Comparison of ENCODE assay signal across 17 cellular contexts in genomic region chr16:70638814-70639792, GRCh38. TPM values are rescaled to one million over a fixed set of nuclear protein-coding genes. Genes with fewer than 3 reads are reported as not detected.
A peak's percentile ranks its signal among the peaks of the same experiment; 100 is the strongest.
DNase-seq lines count a peak whose midpoint lies in the region; ATAC-seq and TF ChIP-seq lines count a peak whose summit lies in the region.
"Had no signal": no experiment of that assay in that cellular context is flagged by ENCODE, and none has a peak within 500 bp of the region (broad histone marks: within the 10 kb centered on the region; RNA-seq: fewer than 3 reads in every experiment).

No MANE protein-coding gene starts in this region.

- H3F3A ChIP-seq in PC-9 (ENCODE audit: insufficient read depth, low read depth): peaks cover 2% of the 10 kb centered on the region; the same call in 1 of the 2 replicates

- intact Hi-C loops in uterus (cut with DNase I; ENCODE audit: low total_unique reads) (no loop called here), PC-9 (cut with micrococcal nuclease; ENCODE audit: unreplicated experiment) (no loop called here)

- no peaks in the 10 kb centered on the region for H3K36me3 Mint-ChIP-seq in mesothelial cell of epicardium
- H3K36me3 Mint-ChIP-seq: activated naive CD4-positive, alpha-beta T cell treated with anti-CD3 and anti-CD28 coated beads, Interleukin-2, amount 10 ng/mL, durations not matched to agents 7 days and 5 days; memory B cell had no signal

- H3K4me2 ChIP-seq in PC-9: no peak overlapping the region

- H3K36me3 ChIP-seq in uterus: no peaks in the 10 kb centered on the region
- no peaks in the 10 kb centered on the region for H3K36me3 ChIP-seq in PC-9 (ENCODE audit: low read depth)
- H3K36me3 ChIP-seq: stomach had no signal

- H3K4me1 Mint-ChIP-seq in mesothelial cell of epicardium: peaks cover 7% of the 10 kb centered on the region
- H3K4me1 Mint-ChIP-seq: activated naive CD4-positive, alpha-beta T cell treated with anti-CD3 and anti-CD28 coated beads, Interleukin-2, amount 10 ng/mL, durations not matched to agents 7 days and 5 days; memory B cell had no signal

- H4K20me1 ChIP-seq in PC-9 (ENCODE audit: insufficient read depth): no peaks in the 10 kb centered on the region

- POLR2A ChIA-PET in PC-9 (lab: Charles Lee; ENCODE audit: unreplicated experiment): no interaction called here

- BruUV-seq in PC-9 (replicated peaks; lab: Mats Ljungman, UMichigan): no TSS peak

- CTCF ChIA-PET in PC-9 (lab: Charles Lee): no interaction called here

- H3K27me3 ChIP-seq in uterus (no peaks in the 10 kb centered on the region), PC-9 (ENCODE audit: insufficient read depth, low read depth) (no peaks in the 10 kb centered on the region)
- H3K27me3 ChIP-seq: stomach had no signal

- H3K27me3 Mint-ChIP-seq in mesothelial cell of epicardium (ENCODE audit: low read depth): no peaks in the 10 kb centered on the region

- peak overlapping the region; percentile 75 for H3K27ac Mint-ChIP-seq in mesothelial cell of epicardium
- H3K27ac Mint-ChIP-seq: activated naive CD4-positive, alpha-beta T cell treated with anti-CD3 and anti-CD28 coated beads, Interleukin-2, amount 10 ng/mL, durations not matched to agents 7 days and 5 days; memory B cell had no signal

- H3K79me2 ChIP-seq in PC-9 (ENCODE audit: low read depth): no peaks in the 10 kb centered on the region

- peak; percentile 27 for DNase-seq in DMS53 (lab: John Stamatoyannopoulos, UW)
- no peak for DNase-seq in DMS53 treated with DMSO at 0.1 percent for 48 hours (lab: John Stamatoyannopoulos, UW; ENCODE audit: unreplicated experiment)
- peak; percentile 65 for DNase-seq in epithelial cell of esophagus (ENCODE audit: low read depth)
- DNase-seq in mesothelial cell of epicardium (ENCODE audit: low spot score in 2 of 2, unreplicated experiment in 2 of 2): no peak
- peak; percentile 34 to 49 for DNase-seq in uterus
- no peak for DNase-seq in PC-9
- DNase-seq: activated CD4-positive, CD25-positive, alpha-beta regulatory T cell; activated naive CD4-positive, alpha-beta T cell treated with anti-CD3 and anti-CD28 coated beads, Interleukin-2, amount 10 ng/mL, durations not matched to agents 7 days and 5 days; H7; NCI-H146; stomach had no signal

- ATAC-seq in GM21515 (IDR thresholded peaks at IDR 0.05; ENCODE audit: unreplicated experiment): no peak
- ATAC-seq in GM18519 (IDR thresholded peaks at IDR 0.05; ENCODE audit: low FRiP score, unreplicated experiment): no peak
- ATAC-seq: Panc1 had no signal

- no peak overlapping the region for H3K4me3 Mint-ChIP-seq in mesothelial cell of epicardium
- H3K4me3 Mint-ChIP-seq: activated naive CD4-positive, alpha-beta T cell treated with anti-CD3 and anti-CD28 coated beads, Interleukin-2, amount 10 ng/mL, durations not matched to agents 7 days and 5 days; memory B cell had no signal

- TF ChIP-seq CTCF in epithelial cell of esophagus (IDR thresholded peaks at IDR 0.05; ENCODE audit: insufficient read depth, low read depth, low read length, missing control alignments) (no peak), mesothelial cell of epicardium (IDR thresholded peaks at IDR 0.05; ENCODE audit: unreplicated experiment) (no peak), uterus (IDR thresholded peaks at IDR 0.05) (no peak), PC-9 (conservative IDR thresholded peaks at IDR 0.05) (no peak)

- H3K9me3 ChIP-seq in uterus (no peaks in the 10 kb centered on the region), PC-9 (ENCODE audit: insufficient read depth, low read depth) (no peaks in the 10 kb centered on the region)
- H3K9me3 ChIP-seq: stomach had no signal

- H3K9me3 Mint-ChIP-seq in mesothelial cell of epicardium: no peaks in the 10 kb centered on the region
- H3K9me3 Mint-ChIP-seq: activated naive CD4-positive, alpha-beta T cell treated with anti-CD3 and anti-CD28 coated beads, Interleukin-2, amount 10 ng/mL, durations not matched to agents 7 days and 5 days; memory B cell had no signal

- peak overlapping the region in 1 of 2 donors; percentile 40 for H3K27ac ChIP-seq in uterus
- no peak overlapping the region for H3K27ac ChIP-seq in PC-9
- H3K27ac ChIP-seq: 22Rv1, epithelial cell of prostate had no signal

- H3K4me3 ChIP-seq in epithelial cell of esophagus (ENCODE audit: low read length) (no peak overlapping the region), uterus (no peak overlapping the region), PC-9 (no peak overlapping the region)
- H3K4me3 ChIP-seq: stomach had no signal

- H3K4me1 ChIP-seq in uterus (no peaks in the 10 kb centered on the region), PC-9 (replicated peaks; ENCODE audit: insufficient read depth) (no peaks in the 10 kb centered on the region)

- no peak for TF ChIP-seq POLR2A in uterus (IDR thresholded peaks at IDR 0.05)

- H2AFZ ChIP-seq in PC-9: no peak overlapping the region

- no peaks in the 10 kb centered on the region for H3K9me2 ChIP-seq in PC-9 (ENCODE audit: insufficient read depth)

RNA-seq across cellular contexts. Expression of gene IL34, which starts 7.3 kb away (rescaled TPM):
- total RNA-seq in mesothelial cell of epicardium: 1.3 to 2.1 TPM (median 1.4 TPM) in 3 replicates
- total RNA-seq in uterus: 1 to 10 TPM in 3 of 4 donors, not detected in 1; 3.3 to 9.4 (median 9.0) TPM
- total RNA-seq in PC-9 (2021): not detected in 2 replicates

RNA-seq across cellular contexts. Expression of gene MTSS2, which starts 46.8 kb away (rescaled TPM):
- total RNA-seq in mesothelial cell of epicardium: 100 to 104 TPM (median 102 TPM) in 3 replicates
- 100 to 1,000 TPM in 1 of 4 donors, 10 to 100 TPM in 3; 11.2 to 142 (median 18.2) TPM for total RNA-seq in uterus
- total RNA-seq in PC-9 (2021): 27.6 and 52.0 TPM in 2 replicates

Comparison
In these comparisons a context has a peak if more than half of its experiments do, and no peak if none do; other contexts are left out.
1. DNase-seq: peak in DMS53 (single experiment), epithelial cell of esophagus (single experiment) and uterus (2 of 2); none in DMS53 treated with DMSO at 0.1 percent for 48 hours (single experiment), mesothelial cell of epicardium (0 of 2) and PC-9 (0 of 2).